In the genomic region with DNA sequence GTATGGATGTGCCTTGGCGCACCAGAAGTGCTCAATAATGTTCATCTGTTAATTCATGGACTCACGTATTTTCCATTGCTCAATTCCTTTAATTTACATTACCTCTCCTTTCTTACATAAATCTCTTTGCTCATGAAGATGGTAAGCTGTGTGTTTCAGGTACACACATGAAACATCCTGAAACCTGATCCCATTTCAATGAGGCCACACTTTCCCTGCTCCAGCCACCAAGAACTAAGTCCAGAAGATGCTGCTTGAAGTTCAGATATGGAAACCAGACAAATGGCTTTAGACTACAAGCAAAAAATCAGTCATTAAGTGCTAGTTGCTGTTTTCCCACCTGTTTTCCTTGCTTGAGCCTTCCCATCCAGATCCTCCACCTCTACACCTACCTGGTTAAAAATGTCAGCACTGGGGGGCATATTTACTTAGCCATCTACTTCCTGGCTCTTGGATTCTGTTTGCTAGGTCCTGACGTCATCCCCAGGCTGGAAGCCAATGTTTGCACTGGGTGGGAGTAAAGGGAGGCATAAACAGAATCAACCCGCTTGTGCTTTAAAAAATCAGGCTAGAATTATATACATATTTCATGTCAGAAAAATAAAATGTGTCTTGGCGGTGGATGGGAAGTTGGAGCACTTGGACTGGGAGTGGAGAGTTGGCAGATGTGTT, we compare ENCODE assay signal across 13 cellular contexts.
A peak's percentile ranks its signal among the peaks of the same experiment; 100 is the strongest.
DNase-seq lines count a peak whose midpoint lies in the region; ATAC-seq and TF ChIP-seq lines count a peak whose summit lies in the region.
"Had no signal": no experiment of that assay in that cellular context is flagged by ENCODE, and none has a peak within 500 bp of the region (broad histone marks: within the 10 kb centered on the region; RNA-seq: fewer than 3 reads in every experiment).

No MANE protein-coding gene starts in this region.

- peak; percentile 19 for DNase-seq in NCI-H146 (lab: John Stamatoyannopoulos, UW)
- no peak for DNase-seq in NCI-H146 treated with DMSO at 0.1 percent for 48 hours (lab: John Stamatoyannopoulos, UW; ENCODE audit: unreplicated experiment)
- peak; percentile 89 for DNase-seq in NCI-H510A treated with DMSO at 0.1 percent for 48 hours (lab: John Stamatoyannopoulos, UW)
- DNase-seq in hepatocyte (ENCODE audit: low spot score): peak; percentile 53
- peak in 1 of 2 donors; percentile 61 for DNase-seq in upper lobe of left lung
- DNase-seq in activated CD4-positive, alpha-beta T cell treated with anti-CD3 and anti-CD28 coated beads for 48 hours: no peak
- DNase-seq in MG63: no peak
- no peak for DNase-seq in activated naive CD8-positive, alpha-beta T cell treated with anti-CD3 and anti-CD28 coated beads, Interleukin-2, amount 50 U/mL, for 24 hours
- DNase-seq: activated CD8-positive, alpha-beta T cell treated with anti-CD3 and anti-CD28 coated beads, Interleukin-2, amount 10 ng/mL, durations not matched to agents 7 days and 5 days; gastrocnemius medialis had no signal

- no peaks in the 10 kb centered on the region for H4K20me1 ChIP-seq in hepatocyte (ENCODE audit: insufficient read depth, poor library complexity, severe bottlenecking)

- H3K36me3 ChIP-seq in hepatocyte (replicated peaks; ENCODE audit: insufficient read depth, low read depth) (no peaks in the 10 kb centered on the region), upper lobe of left lung (no peaks in the 10 kb centered on the region), MG63 (no peaks in the 10 kb centered on the region)
- H3K36me3 ChIP-seq: gastrocnemius medialis had no signal

- H3K9me3 Mint-ChIP-seq in activated naive CD8-positive, alpha-beta T cell treated with anti-CD3 and anti-CD28 coated beads, Interleukin-2, amount 50 U/mL, for 24 hours: no peaks in the 10 kb centered on the region
- H3K9me3 Mint-ChIP-seq: activated naive CD4-positive, alpha-beta T cell treated with anti-CD3 and anti-CD28 coated beads, Interleukin-2, amount 50 U/mL, for 72 hours; T-helper 1 cell treated with Interleukin-12 subunit alpha and Interleukin-12 subunit beta and Interleukin-4 antibody, amounts not matched to agents 30 μg/mL and 1 μg/mL, for 36 hours had no signal

- no peak for TF ChIP-seq POLR2A in upper lobe of left lung (IDR thresholded peaks at IDR 0.05)

- H3K27me3 ChIP-seq in hepatocyte (no peaks in the 10 kb centered on the region), upper lobe of left lung (no peaks in the 10 kb centered on the region), MG63 (no peaks in the 10 kb centered on the region)
- H3K27me3 ChIP-seq: gastrocnemius medialis had no signal

- H2AFZ ChIP-seq in hepatocyte: no peak overlapping the region

- H3K79me2 ChIP-seq in hepatocyte: no peaks in the 10 kb centered on the region

- H3K36me3 Mint-ChIP-seq in activated naive CD8-positive, alpha-beta T cell treated with anti-CD3 and anti-CD28 coated beads, Interleukin-2, amount 50 U/mL, for 24 hours (ENCODE audit: low read depth): peaks cover 2% of the 10 kb centered on the region
- H3K36me3 Mint-ChIP-seq: activated naive CD4-positive, alpha-beta T cell treated with anti-CD3 and anti-CD28 coated beads, Interleukin-2, amount 50 U/mL, for 72 hours had no signal

- TF ChIP-seq EP300 in upper lobe of left lung (IDR thresholded peaks at IDR 0.05): peak in 1 of 4 donors; percentile 33

- 71% methylated on average over 5 of the region's 5 CpGs for WGBS in hepatocyte (ENCODE audit: low lambda C conversion rate, missing lambda C conversion rate)
- WGBS in upper lobe of left lung, 2 donors: 51 to 57% methylated on average over 5 of the region's 5 CpGs

- H3K27ac Mint-ChIP-seq in activated naive CD8-positive, alpha-beta T cell treated with anti-CD3 and anti-CD28 coated beads, Interleukin-2, amount 50 U/mL, for 24 hours: no peak overlapping the region
- H3K27ac Mint-ChIP-seq: activated CD8-positive, alpha-beta T cell treated with anti-CD3 and anti-CD28 coated beads, Interleukin-2, amount 10 ng/mL, durations not matched to agents 7 days and 5 days; activated naive CD4-positive, alpha-beta T cell treated with anti-CD3 and anti-CD28 coated beads, Interleukin-2, amount 50 U/mL, for 72 hours; T-helper 1 cell treated with Interleukin-12 subunit alpha and Interleukin-12 subunit beta and Interleukin-4 antibody, amounts not matched to agents 30 μg/mL and 1 μg/mL, for 36 hours had no signal

- H3K27ac ChIP-seq in hepatocyte: no peak overlapping the region
- H3K27ac ChIP-seq in upper lobe of left lung: peak overlapping the region in 1 of 4 donors; percentile 2
- H3K27ac ChIP-seq: coronary artery, gastrocnemius medialis had no signal

- H3K9me3 ChIP-seq in hepatocyte (ENCODE audit: low read depth): no peaks in the 10 kb centered on the region
- no peaks in the 10 kb centered on the region for H3K9me3 ChIP-seq in upper lobe of left lung
- no peaks in the 10 kb centered on the region for H3K9me3 ChIP-seq in MG63
- H3K9me3 ChIP-seq: gastrocnemius medialis had no signal

- no peak overlapping the region for H3K4me3 Mint-ChIP-seq in activated naive CD8-positive, alpha-beta T cell treated with anti-CD3 and anti-CD28 coated beads, Interleukin-2, amount 50 U/mL, for 24 hours
- H3K4me3 Mint-ChIP-seq: activated CD8-positive, alpha-beta T cell treated with anti-CD3 and anti-CD28 coated beads, Interleukin-2, amount 10 ng/mL, durations not matched to agents 7 days and 5 days; T-helper 1 cell treated with Interleukin-12 subunit alpha and Interleukin-12 subunit beta and Interleukin-4 antibody, amounts not matched to agents 30 μg/mL and 1 μg/mL, for 36 hours had no signal

- no peaks in the 10 kb centered on the region for H3K27me3 Mint-ChIP-seq in activated naive CD8-positive, alpha-beta T cell treated with anti-CD3 and anti-CD28 coated beads, Interleukin-2, amount 50 U/mL, for 24 hours

- H3K4me3 ChIP-seq in hepatocyte (no peak overlapping the region), upper lobe of left lung (no peak overlapping the region), MG63 (no peak overlapping the region)
- H3K4me3 ChIP-seq: coronary artery, gastrocnemius medialis had no signal

- H3K4me2 ChIP-seq in hepatocyte: no peak overlapping the region

- H3K4me1 ChIP-seq in hepatocyte (ENCODE audit: insufficient read depth) (no peaks in the 10 kb centered on the region), upper lobe of left lung (peaks cover 0 to 18% (median 4%) of the 10 kb centered on the region in 4 donors)

- no peaks in the 10 kb centered on the region for H3K4me1 Mint-ChIP-seq in activated naive CD8-positive, alpha-beta T cell treated with anti-CD3 and anti-CD28 coated beads, Interleukin-2, amount 50 U/mL, for 24 hours

- peak; percentile 44 to 68 for ATAC-seq in upper lobe of left lung (ENCODE audit: low FRiP score in 2 of 2)
- ATAC-seq in activated naive CD8-positive, alpha-beta T cell treated with anti-CD3 and anti-CD28 coated beads, Interleukin-2, amount 50 U/mL, for 24 hours: no peak
- ATAC-seq: activated CD8-positive, alpha-beta T cell treated with anti-CD3 and anti-CD28 coated beads, Interleukin-2, amount 10 ng/mL, durations not matched to agents 7 days and 5 days; activated naive CD4-positive, alpha-beta T cell treated with anti-CD3 and anti-CD28 coated beads, Interleukin-2, amount 50 U/mL, for 72 hours; gastrocnemius medialis had no signal

- TF ChIP-seq CTCF in hepatocyte (IDR thresholded peaks at IDR 0.05; ENCODE audit: poor library complexity) (no peak), upper lobe of left lung (IDR thresholded peaks at IDR 0.05) (no peak)

- H3K9me2 ChIP-seq in hepatocyte (replicated peaks; ENCODE audit: insufficient read depth): no peaks in the 10 kb centered on the region

Comparison
In these comparisons a context has a peak if more than half of its experiments do, and no peak if none do; other contexts are left out.
1. DNase-seq: peak in NCI-H146 (single experiment), NCI-H510A treated with DMSO at 0.1 percent for 48 hours (single experiment) and hepatocyte (single experiment); none in NCI-H146 treated with DMSO at 0.1 percent for 48 hours (single experiment), activated CD4-positive, alpha-beta T cell treated with anti-CD3 and anti-CD28 coated beads for 48 hours (single experiment), MG63 (single experiment) and activated naive CD8-positive, alpha-beta T cell treated with anti-CD3 and anti-CD28 coated beads, Interleukin-2, amount 50 U/mL, for 24 hours (single experiment).